ENCODE assay signal across 22 cellular contexts in the genomic region with DNA sequence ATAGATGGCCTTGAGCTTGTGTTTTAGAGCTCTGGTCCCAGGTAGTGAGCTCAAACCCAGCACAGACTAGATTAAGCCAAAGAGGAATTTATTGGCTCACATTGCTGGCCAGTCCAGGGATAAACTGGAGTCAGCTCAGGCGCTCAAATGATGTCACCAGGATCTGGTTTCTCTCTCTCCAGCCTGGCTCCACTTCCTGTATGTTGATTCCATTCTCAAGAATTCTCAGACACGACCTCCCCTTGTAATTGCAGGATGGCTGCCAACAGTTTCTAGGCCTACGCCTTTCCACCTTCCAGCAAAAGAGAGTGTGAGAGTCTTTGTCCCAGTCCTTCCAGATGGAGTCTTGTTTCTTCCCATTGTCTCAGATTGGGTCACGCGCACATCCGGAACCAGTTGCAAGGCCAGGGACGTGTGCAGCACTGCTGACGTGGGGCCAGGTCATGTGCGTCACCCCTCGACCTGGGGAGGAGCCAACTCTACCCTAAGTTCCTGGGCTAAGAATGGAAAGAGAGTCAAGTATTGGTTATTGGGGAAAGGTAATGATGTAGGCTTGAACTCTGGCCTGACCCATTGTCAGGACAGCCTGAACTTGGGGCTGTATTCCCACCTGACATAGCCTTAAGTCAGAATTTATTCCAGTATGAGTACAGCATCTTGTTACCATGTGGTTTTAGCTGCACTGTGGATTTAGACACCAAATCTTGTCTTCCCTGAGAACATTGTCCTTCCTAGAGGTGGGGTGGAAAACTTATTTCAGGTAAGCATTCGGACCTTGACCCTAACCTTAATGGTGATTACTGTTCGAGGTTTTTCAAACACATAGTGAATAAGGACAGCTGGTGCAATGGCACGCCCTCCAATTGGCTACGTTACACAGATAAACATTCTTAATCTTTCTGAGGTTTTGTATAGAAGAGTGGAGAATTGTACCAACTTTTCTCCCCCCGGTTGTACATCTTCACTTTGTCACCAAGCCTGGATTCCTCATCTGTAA. TPM values are rescaled to one million over a fixed set of nuclear protein-coding genes. Genes with fewer than 3 reads are reported as not detected.
DNase-seq lines count a peak whose midpoint lies in the region; ATAC-seq and TF ChIP-seq lines count a peak whose summit lies in the region.
"Had no signal": no experiment of that assay in that cellular context is flagged by ENCODE, and none has a peak within 500 bp of the region (broad histone marks: within the 10 kb centered on the region; RNA-seq: fewer than 3 reads in every experiment).

No MANE protein-coding gene starts in this region.

- H3K4me3 Mint-ChIP-seq in activated T-cell treated with anti-CD3 and anti-CD28 coated beads, Interleukin-2, amount 50 U/mL, for 4 hours: no peak overlapping the region
- no peak overlapping the region for H3K4me3 Mint-ChIP-seq in activated CD4-positive, alpha-beta memory T cell treated with anti-CD3 and anti-CD28 coated beads for 36 hours
- H3K4me3 Mint-ChIP-seq: activated CD8-positive, alpha-beta T cell treated with anti-CD3 and anti-CD28 coated beads for 36 hours; activated naive CD8-positive, alpha-beta T cell; activated T-cell treated with anti-CD3 and anti-CD28 coated beads, Interleukin-2, amount 50 U/mL, for 72 hours; central memory CD8-positive, alpha-beta T cell; type B pancreatic cell had no signal

- ATAC-seq in sciatic nerve (peak; percentile 83), GM21576 (IDR thresholded peaks at IDR 0.05; ENCODE audit: unreplicated experiment) (no peak)
- ATAC-seq in activated T-cell treated with anti-CD3 and anti-CD28 coated beads, Interleukin-2, amount 50 U/mL, for 4 hours: no peak
- ATAC-seq: activated CD8-positive, alpha-beta T cell treated with anti-CD3 and anti-CD28 coated beads for 36 hours; activated T-cell treated with anti-CD3 and anti-CD28 coated beads, Interleukin-2, amount 50 U/mL, for 72 hours; esophagus mucosa had no signal

- H3K27ac Mint-ChIP-seq in activated CD4-positive, alpha-beta memory T cell treated with anti-CD3 and anti-CD28 coated beads for 36 hours: no peak overlapping the region
- H3K27ac Mint-ChIP-seq: activated CD8-positive, alpha-beta T cell treated with anti-CD3 and anti-CD28 coated beads for 36 hours; activated naive CD8-positive, alpha-beta T cell; activated T-cell treated with anti-CD3 and anti-CD28 coated beads, Interleukin-2, amount 50 U/mL, for 72 hours; type B pancreatic cell had no signal

- TF ChIP-seq POLR2A in adrenal gland (IDR thresholded peaks at IDR 0.05): no peak

- DNase-seq in Daoy (ENCODE audit: low read depth) (peak; percentile 30), adrenal gland (peak in 5 of 7 donors; percentile 34 to 51 (median 39)), islet precursor cell (peak; percentile 81), sciatic nerve (ENCODE audit: low spot score) (no peak), NCI-H187 (lab: John Stamatoyannopoulos, UW) (no peak)
- no peak for DNase-seq in activated T-cell treated with anti-CD3 and anti-CD28 coated beads, Interleukin-2, amount 50 U/mL, for 4 hours
- DNase-seq in activated CD4-positive, alpha-beta memory T cell treated with anti-CD3 and anti-CD28 coated beads for 36 hours: no peak
- DNase-seq: activated CD8-positive, alpha-beta T cell treated with anti-CD3 and anti-CD28 coated beads for 36 hours; activated T-cell treated with anti-CD3 and anti-CD28 coated beads, Interleukin-2, amount 50 U/mL, for 72 hours; heart right ventricle; kidney; NCI-H1436; NCI-H446 treated with DMSO at 0.1 percent for 48 hours; RPMI8226 had no signal

- 70 to 80% (median 75%) methylated on average over 14 to 15 of the region's 15 CpGs for WGBS in adrenal gland, 4 donors

- H3K36me3 Mint-ChIP-seq in activated T-cell treated with anti-CD3 and anti-CD28 coated beads, Interleukin-2, amount 50 U/mL, for 4 hours (ENCODE audit: insufficient read depth): no peaks in the 10 kb centered on the region
- no peaks in the 10 kb centered on the region for H3K36me3 Mint-ChIP-seq in activated CD4-positive, alpha-beta memory T cell treated with anti-CD3 and anti-CD28 coated beads for 36 hours
- H3K36me3 Mint-ChIP-seq: activated naive CD8-positive, alpha-beta T cell; type B pancreatic cell had no signal

- POLR2A ChIA-PET in activated CD4-positive, alpha-beta memory T cell treated with anti-CD3 and anti-CD28 coated beads for 36 hours (lab: Charles Lee): no interaction called here

- H3K27me3 Mint-ChIP-seq in activated T-cell treated with anti-CD3 and anti-CD28 coated beads, Interleukin-2, amount 50 U/mL, for 4 hours (ENCODE audit: low read depth): peaks cover 11% of the 10 kb centered on the region
- H3K27me3 Mint-ChIP-seq in activated CD4-positive, alpha-beta memory T cell treated with anti-CD3 and anti-CD28 coated beads for 36 hours: peaks cover 3% of the 10 kb centered on the region
- H3K27me3 Mint-ChIP-seq: type B pancreatic cell had no signal

- H3K27me3 ChIP-seq in adrenal gland: no peaks in the 10 kb centered on the region

- no peaks in the 10 kb centered on the region for H3K4me1 Mint-ChIP-seq in activated T-cell treated with anti-CD3 and anti-CD28 coated beads, Interleukin-2, amount 50 U/mL, for 4 hours (ENCODE audit: low read depth)
- no peaks in the 10 kb centered on the region for H3K4me1 Mint-ChIP-seq in activated CD4-positive, alpha-beta memory T cell treated with anti-CD3 and anti-CD28 coated beads for 36 hours (ENCODE audit: low read depth)
- H3K4me1 Mint-ChIP-seq: central memory CD8-positive, alpha-beta T cell had no signal

- intact Hi-C loops in adrenal gland (cut with DNase I) (no loop called here), sciatic nerve (cut with DNase I) (no loop called here)
- intact Hi-C loops in activated CD4-positive, alpha-beta memory T cell treated with anti-CD3 and anti-CD28 coated beads for 36 hours (cut with micrococcal nuclease): no loop called here

- H3K27ac ChIP-seq in adrenal gland: peak overlapping the region in 3 of 5 donors; percentile 42 to 74 (median 63)
- H3K27ac ChIP-seq: C4-2B, heart right ventricle, parathyroid adenoma had no signal

- H3K9me3 Mint-ChIP-seq in activated T-cell treated with anti-CD3 and anti-CD28 coated beads, Interleukin-2, amount 50 U/mL, for 4 hours: no peaks in the 10 kb centered on the region
- no peaks in the 10 kb centered on the region for H3K9me3 Mint-ChIP-seq in activated CD4-positive, alpha-beta memory T cell treated with anti-CD3 and anti-CD28 coated beads for 36 hours
- H3K9me3 Mint-ChIP-seq: activated CD8-positive, alpha-beta T cell treated with anti-CD3 and anti-CD28 coated beads for 36 hours; activated T-cell treated with anti-CD3 and anti-CD28 coated beads, Interleukin-2, amount 50 U/mL, for 72 hours; central memory CD8-positive, alpha-beta T cell had no signal

- TF ChIP-seq CTCF in adrenal gland (IDR thresholded peaks at IDR 0.05): no peak

- no peak overlapping the region for H3K4me3 ChIP-seq in adrenal gland
- H3K4me3 ChIP-seq: HAP-1, heart right ventricle had no signal

- no peaks in the 10 kb centered on the region for H3K36me3 ChIP-seq in adrenal gland (replicated peaks in 1 of 2)
- H3K36me3 ChIP-seq: HAP-1, heart right ventricle had no signal

- peaks cover 25 to 51% of the 10 kb centered on the region in 2 donors for H3K4me1 ChIP-seq in adrenal gland (replicated peaks in 1 of 2)
- H3K4me1 ChIP-seq: HAP-1, heart right ventricle had no signal

- no peaks in the 10 kb centered on the region for H3K9me3 ChIP-seq in adrenal gland (replicated peaks in 1 of 3)
- H3K9me3 ChIP-seq: HAP-1, heart right ventricle had no signal

- CTCF ChIA-PET in activated CD4-positive, alpha-beta memory T cell treated with anti-CD3 and anti-CD28 coated beads for 36 hours (lab: Charles Lee): interaction anchor here (1.1 to 1.3 kb wide), 2 partner anchors 12 to 13 kb away, joined by 3 to 10 read pairs; no protein-coding TSS in a partner anchor

RNA-seq across cellular contexts. Expression of a gene that starts 31.7 kb away (rescaled TPM):
- 0.86 and 1.4 TPM in 2 replicates for total RNA-seq in Daoy (2014; rRNA removed; shearing (Covaris generic))
- total RNA-seq in adrenal gland (100 to 1,000 TPM in 1 of 8 donors, 10 to 100 TPM in 7; 37.2 to 111 (median 74.3) TPM), sciatic nerve (13.0 TPM)
- 10 to 100 TPM; 25.8 to 60.6 (median 48.3) TPM for polyA plus RNA-seq in adrenal gland
- total RNA-seq in activated T-cell treated with anti-CD3 and anti-CD28 coated beads, Interleukin-2, amount 50 U/mL, for 4 hours: under 1 TPM; 0.18 to 0.52 (median 0.51) TPM
- total RNA-seq in activated CD4-positive, alpha-beta memory T cell treated with anti-CD3 and anti-CD28 coated beads for 36 hours: under 1 TPM; 0.24 to 0.53 TPM
- total RNA-seq: activated CD8-positive, alpha-beta T cell treated with anti-CD3 and anti-CD28 coated beads for 36 hours had no signal

Comparison
In these comparisons a context has a peak if more than half of its experiments do, and no peak if none do; other contexts are left out.
1. DNase-seq: peak in Daoy (single experiment), adrenal gland (5 of 7) and islet precursor cell (single experiment); none in sciatic nerve (single experiment), activated T-cell treated with anti-CD3 and anti-CD28 coated beads, Interleukin-2, amount 50 U/mL, for 4 hours (single experiment), NCI-H187 (0 of 2) and activated CD4-positive, alpha-beta memory T cell treated with anti-CD3 and anti-CD28 coated beads for 36 hours (single experiment).